In the genomic region with DNA sequence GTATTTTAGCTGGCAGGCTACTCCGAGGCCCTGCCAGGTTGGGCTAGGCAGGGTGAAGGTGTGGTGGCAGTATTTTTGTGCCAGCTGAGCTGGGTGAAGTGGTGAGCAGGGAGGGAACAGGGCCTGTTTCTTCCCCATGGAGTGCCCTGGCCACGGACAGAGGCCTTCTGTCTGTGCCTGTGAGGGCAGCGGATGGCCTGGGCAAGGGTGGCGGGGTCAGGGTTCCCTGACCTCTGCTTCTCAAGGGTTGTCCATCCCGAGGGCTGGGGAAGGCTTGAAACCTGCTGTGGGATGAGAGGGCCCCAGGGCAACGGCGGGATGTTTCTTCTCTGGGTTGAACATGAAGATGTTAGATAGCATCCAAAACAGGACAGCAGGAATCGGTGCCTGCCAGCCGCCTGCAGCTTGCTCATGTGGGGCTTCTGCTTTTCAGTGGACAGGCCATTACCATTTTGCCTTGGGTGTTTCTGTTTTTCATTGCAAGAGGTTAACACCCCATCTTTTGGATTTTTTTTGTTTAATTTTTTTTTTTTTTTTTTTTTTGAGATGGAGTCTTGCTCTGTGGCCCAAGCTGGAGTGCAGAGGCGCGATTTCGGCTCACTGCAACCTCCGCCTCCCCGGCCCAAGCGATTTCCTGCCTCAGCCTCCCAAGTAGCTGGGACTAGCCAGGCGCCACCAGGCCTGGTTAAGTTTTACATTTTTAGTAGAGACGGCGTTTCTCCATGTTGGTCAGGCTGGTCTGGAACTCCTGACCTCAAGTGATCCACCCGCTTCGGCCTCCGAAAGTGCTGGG, we compare ENCODE assay signal across 9 cellular contexts. TPM values are rescaled to one million over a fixed set of nuclear protein-coding genes. Genes with fewer than 3 reads are reported as not detected.
DNase-seq lines count a peak whose midpoint lies in the region; ATAC-seq and TF ChIP-seq lines count a peak whose summit lies in the region.
"Had no signal": no experiment of that assay in that cellular context is flagged by ENCODE, and none has a peak within 500 bp of the region (broad histone marks: within the 10 kb centered on the region; RNA-seq: fewer than 3 reads in every experiment).

No MANE protein-coding gene starts in this region.

- H3K27me3 Mint-ChIP-seq in CD8-positive, alpha-beta T cell (ENCODE audit: low read depth), result no peaks in the 10 kb centered on the region
- no peaks in the 10 kb centered on the region for H3K27me3 Mint-ChIP-seq in central memory CD8-positive, alpha-beta T cell
- H3K27me3 Mint-ChIP-seq in nephron (ENCODE audit: low read depth), result no peaks in the 10 kb centered on the region

- ATAC-seq in CD8-positive, alpha-beta T cell, result no peak
- ATAC-seq in central memory CD8-positive, alpha-beta T cell (replicated peaks; ENCODE audit: extremely low read depth, poor library complexity, severe bottlenecking), result no peak

- H3K4me3 Mint-ChIP-seq in CD8-positive, alpha-beta T cell, result peak overlapping the region; percentile 29
- H3K4me3 Mint-ChIP-seq in central memory CD8-positive, alpha-beta T cell, result peak overlapping the region; percentile 91
- peak overlapping the region; percentile 47 to 74 (median 74) for H3K4me3 Mint-ChIP-seq in nephron

- CTCF ChIA-PET in CD8-positive, alpha-beta T cell (lab: Charles Lee), result interaction anchor here (1.1 to 1.4 kb wide), 2 partner anchors 9 to 67 kb away, joined by 3 read pairs; no protein-coding TSS in a partner anchor
- CTCF ChIA-PET in GM10248 (lab: Yijun Ruan, JAX), result interaction anchor here (1.5 to 2.0 kb wide), 3 partner anchors 11 to 52 kb away, joined by 3 to 7 read pairs (median 4); no protein-coding TSS in a partner anchor
- CTCF ChIA-PET in HEK293T (lab: Yijun Ruan, JAX), result no interaction called here

- no peaks in the 10 kb centered on the region for H3K36me3 ChIP-seq in CD8-positive, alpha-beta T cell (ENCODE audit: insufficient read depth, low read length)

- H3K27ac ChIP-seq in CD8-positive, alpha-beta T cell (ENCODE audit: low read depth, low read length), result no peak overlapping the region

- no peaks in the 10 kb centered on the region for H3K27me3 ChIP-seq in CD8-positive, alpha-beta T cell (ENCODE audit: insufficient read depth, low read length)

- H3K4me3 ChIP-seq in CD8-positive, alpha-beta T cell (ENCODE audit: low read depth, low read length), result no peak overlapping the region
- no peak overlapping the region for H3K4me3 ChIP-seq in LNCaP clone FGC (ENCODE audit: low read depth, low read length)

- intact Hi-C loops in CD8-positive, alpha-beta T cell (cut with DNase I, micrococcal nuclease), result no loop called here

- POLR2A ChIA-PET in CD8-positive, alpha-beta T cell (lab: Charles Lee), result interaction anchor here (1.1 kb wide), 1 partner anchor 68 kb away, joined by 3 read pairs; a partner anchor contains a TSS
- POLR2A ChIA-PET in GM10248 (lab: Yijun Ruan, JAX), result interaction anchor here (0.6 kb wide), 1 partner anchor 672 kb away, joined by 5 read pairs; no protein-coding TSS in a partner anchor
- POLR2A ChIA-PET in HEK293T (lab: Yijun Ruan, JAX), result no interaction called here

- H3K4me1 Mint-ChIP-seq in CD8-positive, alpha-beta T cell (ENCODE audit: low read depth), result peaks cover 34% of the 10 kb centered on the region
- H3K4me1 Mint-ChIP-seq in central memory CD8-positive, alpha-beta T cell, result peaks cover 30% of the 10 kb centered on the region
- H3K4me1 Mint-ChIP-seq in nephron, result peaks cover 7% of the 10 kb centered on the region

- H3K36me3 Mint-ChIP-seq in CD8-positive, alpha-beta T cell, result peaks cover 18% of the 10 kb centered on the region
- peaks cover 10% of the 10 kb centered on the region for H3K36me3 Mint-ChIP-seq in central memory CD8-positive, alpha-beta T cell (ENCODE audit: insufficient read depth)
- H3K36me3 Mint-ChIP-seq in nephron (ENCODE audit: low read depth), result peaks cover 24% of the 10 kb centered on the region

- no peak for TF ChIP-seq CTCF in CD8-positive, alpha-beta T cell (IDR thresholded peaks at IDR 0.05)
- TF ChIP-seq CTCF in LNCaP clone FGC (IDR thresholded peaks at IDR 0.05; ENCODE audit: control insufficient read depth, extremely low read depth, insufficient read depth) (0 out of 2 replicates have a peak, but pooled peaks have one; percentile 3), nephron (IDR thresholded peaks at IDR 0.05; ENCODE audit: unreplicated experiment in 3 of 3) (no peak), GM10248 (IDR thresholded peaks at IDR 0.05; ENCODE audit: control extremely low read depth, extremely low read depth, low read depth, missing control alignments) (no peak)

- no peaks in the 10 kb centered on the region for H3K9me3 ChIP-seq in CD8-positive, alpha-beta T cell (ENCODE audit: low read length)

- no peaks in the 10 kb centered on the region for H3K9me3 Mint-ChIP-seq in CD8-positive, alpha-beta T cell
- H3K9me3 Mint-ChIP-seq in central memory CD8-positive, alpha-beta T cell, result no peaks in the 10 kb centered on the region
- H3K9me3 Mint-ChIP-seq in nephron, result peaks cover 6% of the 10 kb centered on the region

- H3K27ac Mint-ChIP-seq in CD8-positive, alpha-beta T cell, result peak overlapping the region; percentile 69
- no peak overlapping the region for H3K27ac Mint-ChIP-seq in central memory CD8-positive, alpha-beta T cell (ENCODE audit: low read depth)
- peak overlapping the region; percentile 28 to 61 (median 42) for H3K27ac Mint-ChIP-seq in nephron

- peaks cover 25% of the 10 kb centered on the region for H3K4me1 ChIP-seq in CD8-positive, alpha-beta T cell (ENCODE audit: insufficient read depth, low read length)

- DNase-seq in CD8-positive, alpha-beta T cell, result no peak
- DNase-seq in LNCaP clone FGC (ENCODE audit: low read depth), result peak; percentile 46
- DNase-seq in central memory CD8-positive, alpha-beta T cell (ENCODE audit: low spot score in 2 of 2), result no peak
- no peak for DNase-seq in amniotic stem cell (lab: John Stamatoyannopoulos, UW)
- no peak for DNase-seq in stimulated activated CD4-positive, alpha-beta T cell treated with anti-CD3 and anti-CD28 coated beads, Interleukin-1b, Interleukin-23, amount 100 ng/mL, for 48 hours
- no peak for DNase-seq in GM10248 (ENCODE audit: extremely low spot score)
- DNase-seq in HEK293T (ENCODE audit: extremely low spot score), result no peak
- DNase-seq: midbrain had no signal

TF ChIP-seq in HEK293T, 16 proteins besides CTCF, POLR2A, EP300 and RAD21:
- TF ChIP-seq SP1 (IDR thresholded peaks at IDR 0.05) (no peak), BHLHE40 (IDR thresholded peaks at IDR 0.05; ENCODE audit: borderline replicate concordance) (no peak), SUZ12 (IDR thresholded peaks at IDR 0.05) (no peak), CTBP1 (IDR thresholded peaks at IDR 0.05; ENCODE audit: borderline replicate concordance) (no peak), ELF4 (IDR thresholded peaks at IDR 0.05) (no peak), FOXK2 (IDR thresholded peaks at IDR 0.05) (no peak), L3MBTL2 (conservative IDR thresholded peaks at IDR 0.05) (no peak), TARDBP (IDR thresholded peaks at IDR 0.05) (no peak), ZNF384 (IDR thresholded peaks at IDR 0.05) (no peak), FOXA1 (IDR thresholded peaks at IDR 0.05) (no peak), HDGF (IDR thresholded peaks at IDR 0.05; ENCODE audit: borderline replicate concordance) (no peak), ARNT (IDR thresholded peaks at IDR 0.05) (no peak), FOXM1 (IDR thresholded peaks at IDR 0.05; ENCODE audit: borderline replicate concordance) (no peak), LEF1 (IDR thresholded peaks at IDR 0.05; ENCODE audit: borderline replicate concordance) (no peak), NFRKB (IDR thresholded peaks at IDR 0.05) (no peak)
- TF ChIP-seq, protein P1, sequence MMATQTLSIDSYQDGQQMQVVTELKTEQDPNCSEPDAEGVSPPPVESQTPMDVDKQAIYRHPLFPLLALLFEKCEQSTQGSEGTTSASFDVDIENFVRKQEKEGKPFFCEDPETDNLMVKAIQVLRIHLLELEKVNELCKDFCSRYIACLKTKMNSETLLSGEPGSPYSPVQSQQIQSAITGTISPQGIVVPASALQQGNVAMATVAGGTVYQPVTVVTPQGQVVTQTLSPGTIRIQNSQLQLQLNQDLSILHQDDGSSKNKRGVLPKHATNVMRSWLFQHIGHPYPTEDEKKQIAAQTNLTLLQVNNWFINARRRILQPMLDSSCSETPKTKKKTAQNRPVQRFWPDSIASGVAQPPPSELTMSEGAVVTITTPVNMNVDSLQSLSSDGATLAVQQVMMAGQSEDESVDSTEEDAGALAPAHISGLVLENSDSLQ (IDR thresholded peaks at IDR 0.05), result no peak

RNA-seq across cellular contexts. Expression of a gene that starts 3.3 kb away (rescaled TPM):
- total RNA-seq in CD8-positive, alpha-beta T cell, result 10 to 100 TPM; 75.8 to 90.1 TPM

RNA-seq across cellular contexts. Expression of a gene that starts 24.6 kb away (rescaled TPM):
- 1 to 10 TPM in 1 of 2 experiments, not detected in 1; 1.1 TPM for total RNA-seq in CD8-positive, alpha-beta T cell

RNA-seq across cellular contexts. Expression of a gene that starts 51.7 kb away (rescaled TPM):
- 10 to 100 TPM; 17.1 to 20.7 TPM for total RNA-seq in CD8-positive, alpha-beta T cell

Comparison
In these comparisons a context has a peak if more than half of its experiments do, and no peak if none do; other contexts are left out.
1. H3K4me3 Mint-ChIP-seq: peak in every context shown above with its lines; median percentile 91 in central memory CD8-positive, alpha-beta T cell; 74 in nephron; 29 in CD8-positive, alpha-beta T cell.